In the genomic region with DNA sequence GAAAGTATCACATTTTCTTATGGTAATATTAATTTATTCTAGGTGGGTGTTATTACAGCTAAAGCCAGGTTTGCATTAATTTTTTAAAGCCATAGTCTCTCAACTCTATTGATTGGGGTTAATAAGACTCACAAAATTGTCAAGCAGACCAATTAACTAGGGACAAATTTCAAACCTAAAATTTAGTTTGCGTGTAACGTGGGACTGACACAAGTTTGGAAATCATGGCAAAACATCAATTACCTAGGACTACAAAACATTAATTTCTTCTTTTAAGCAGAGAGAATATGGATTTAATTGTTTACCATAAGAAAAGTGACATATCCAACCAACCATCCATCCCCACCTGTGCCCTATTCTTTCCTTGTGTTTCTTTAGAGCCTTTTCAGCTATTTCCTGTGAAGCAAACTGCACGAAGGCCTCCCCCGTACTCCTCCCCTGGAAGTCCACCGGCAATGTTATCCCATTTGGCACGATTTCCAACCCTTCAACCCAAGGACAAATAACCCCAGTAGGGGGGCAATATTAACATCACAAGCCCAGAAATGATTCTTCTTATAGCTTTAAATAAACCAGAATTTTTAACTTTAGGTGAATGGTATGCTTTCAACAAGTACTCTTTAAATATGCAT, we compare ENCODE assay signal across 8 cellular contexts.
DNase-seq lines count a peak whose midpoint lies in the region; ATAC-seq and TF ChIP-seq lines count a peak whose summit lies in the region.

No MANE protein-coding gene starts in this region.

- no peak overlapping the region for H3K9ac ChIP-seq in HUES48 (ENCODE audit: low read depth, low read length)
- no peak overlapping the region for H3K9ac ChIP-seq in muscle layer of colon (ENCODE audit: low read length)

- ATAC-seq in central memory CD8-positive, alpha-beta T cell (replicated peaks; ENCODE audit: extremely low read depth, poor library complexity, severe bottlenecking) = no peak
- no peak for ATAC-seq in GM21381 (IDR thresholded peaks at IDR 0.05; ENCODE audit: unreplicated experiment)

- H3K27me3 ChIP-seq in HUES48 (ENCODE audit: control insufficient read depth, insufficient read depth, low read length) = no peaks in the 10 kb centered on the region
- no peaks in the 10 kb centered on the region for H3K27me3 ChIP-seq in muscle layer of colon (ENCODE audit: control insufficient read depth in 1 of 2, insufficient read depth in 2 of 2, low read length in 2 of 2)

- peaks cover 80% of the 10 kb centered on the region for H3K4me1 Mint-ChIP-seq in central memory CD8-positive, alpha-beta T cell

- H3K27ac ChIP-seq in HUES48 (ENCODE audit: low read depth, low read length) (peak overlapping the region; percentile 48), muscle layer of colon (ENCODE audit: low read depth, low read length) (no peak overlapping the region)

- peak overlapping the region; percentile 88 for H3K27ac Mint-ChIP-seq in central memory CD8-positive, alpha-beta T cell (ENCODE audit: low read depth)

- peaks cover 91% of the 10 kb centered on the region for H3K36me3 Mint-ChIP-seq in central memory CD8-positive, alpha-beta T cell (ENCODE audit: insufficient read depth)

- DNase-seq in AG10803 (ENCODE audit: low read depth) (no peak), SW 1271 (lab: John Stamatoyannopoulos, UW) (no peak), iPS-NIHi11 (ENCODE audit: low spot score) (no peak), globus pallidus (ENCODE audit: low spot score) (no peak)
- no peak for DNase-seq in central memory CD8-positive, alpha-beta T cell (ENCODE audit: low spot score in 2 of 2)

- peaks cover 86% of the 10 kb centered on the region for H3K36me3 ChIP-seq in HUES48 (ENCODE audit: control insufficient read depth, insufficient read depth, low read length)
- peaks cover 73% of the 10 kb centered on the region for H3K36me3 ChIP-seq in muscle layer of colon (ENCODE audit: insufficient read depth, low read length)

- H3K4me3 Mint-ChIP-seq in central memory CD8-positive, alpha-beta T cell = peak overlapping the region; percentile 97

- H3K9me3 Mint-ChIP-seq in central memory CD8-positive, alpha-beta T cell = no peaks in the 10 kb centered on the region

- H3K4me3 ChIP-seq in AG10803 (ENCODE audit: low read length) (peak overlapping the region; percentile 99), HUES48 (ENCODE audit: low read depth, low read length) (peak overlapping the region; percentile 94), muscle layer of colon (ENCODE audit: low read depth in 1 of 2, low read length in 2 of 2) (peak overlapping the region; percentile 20 to 23)

- no peaks in the 10 kb centered on the region for H3K27me3 Mint-ChIP-seq in central memory CD8-positive, alpha-beta T cell

- TF ChIP-seq CTCF in AG10803 (conservative IDR thresholded peaks at IDR 0.05; ENCODE audit: low read length) = no peak

- no peaks in the 10 kb centered on the region for H3K9me3 ChIP-seq in HUES48 (ENCODE audit: control insufficient read depth, insufficient read depth, low read length)
- no peaks in the 10 kb centered on the region for H3K9me3 ChIP-seq in muscle layer of colon (ENCODE audit: low read length)

- H3K4me1 ChIP-seq in HUES48 (ENCODE audit: control insufficient read depth, insufficient read depth, low read length) (peaks cover 27% of the 10 kb centered on the region), muscle layer of colon (ENCODE audit: insufficient read depth, low read length) (peaks cover 49% of the 10 kb centered on the region)

Comparison
In these comparisons a context has a peak if more than half of its experiments do, and no peak if none do; other contexts are left out.
1. H3K4me3 ChIP-seq: peak in every context shown above with its lines; median percentile 99 in AG10803; 94 in HUES48; 22 in muscle layer of colon.